ENCODE assay signal across 3 cellular contexts in genomic region chr10:5102479-5102878, GRCh38. TPM values are rescaled to one million over a fixed set of nuclear protein-coding genes. Genes with fewer than 3 reads are reported as not detected.
"Had no signal": no experiment of that assay in that cellular context is flagged by ENCODE, and none has a peak within 500 bp of the region (broad histone marks: within the 10 kb centered on the region; RNA-seq: fewer than 3 reads in every experiment).

No MANE protein-coding gene starts in this region.

RNA-seq across cellular contexts. Expression of gene AKR1C3, which starts 8.3 kb away (rescaled TPM):
- total RNA-seq: activated B cell treated with CpG ODN at 0.5 μM for 24 hours; activated CD4-positive, alpha-beta T cell treated with anti-CD3 and anti-CD28 coated beads, Interleukin-2, amount 10 ng/mL, durations not matched to agents 24 days and 14 days; activated CD8-positive, alpha-beta memory T cell treated with anti-CD3 and anti-CD28 coated beads for 36 hours had no signal
